14 cellular contexts compared by ENCODE assay signal in genomic region chr17:39167492-39167891, GRCh38. TPM values are rescaled to one million over a fixed set of nuclear protein-coding genes. Genes with fewer than 3 reads are reported as not detected.
DNase-seq lines count a peak whose midpoint lies in the region; ATAC-seq lines count a peak whose summit lies in the region.
"Had no signal": no experiment of that assay in that cellular context is flagged by ENCODE, and none has a peak within 500 bp of the region (broad histone marks: within the 10 kb centered on the region; RNA-seq: fewer than 3 reads in every experiment).

No MANE protein-coding gene starts in this region.

- H3K36me3 ChIP-seq in KOPT-K1 (ENCODE audit: insufficient read depth, low read length) = no peaks in the 10 kb centered on the region
- H3K36me3 ChIP-seq: neural progenitor cell had no signal

- no peaks in the 10 kb centered on the region for H3K9me3 Mint-ChIP-seq in activated CD4-positive, alpha-beta memory T cell treated with anti-CD3 and anti-CD28 coated beads, Interleukin-2, amount 10 ng/mL, durations not matched to agents 7 days and 5 days

- H3K9me3 ChIP-seq in KOPT-K1 (ENCODE audit: insufficient read depth, low read length, poor library complexity, severe bottlenecking) = no peaks in the 10 kb centered on the region

- CTCF ChIA-PET in activated CD4-positive, alpha-beta memory T cell treated with anti-CD3 and anti-CD28 coated beads, Interleukin-2, amount 10 ng/mL, durations not matched to agents 7 days and 5 days (lab: Charles Lee) = interaction anchor here (0.6 to 5.5 kb wide), 8 partner anchors 8 to 1675 kb away, joined by 3 to 92 read pairs (median 4); no protein-coding TSS in a partner anchor

- peaks cover 35% of the 10 kb centered on the region for H3K4me1 Mint-ChIP-seq in activated CD4-positive, alpha-beta memory T cell treated with anti-CD3 and anti-CD28 coated beads, Interleukin-2, amount 10 ng/mL, durations not matched to agents 7 days and 5 days

- DNase-seq in D341Med (ENCODE audit: low spot score) (peak; percentile 88), SKM-1 (lab: John Stamatoyannopoulos, UW; ENCODE audit: unreplicated experiment) (peak; percentile 72), hippocampal formation (lab: John Stamatoyannopoulos, UW) (peak; percentile 35 to 42), iPS-NIHi11 (ENCODE audit: low spot score) (no peak), NCI-H1417 treated with DMSO at 0.1 percent for 48 hours (lab: John Stamatoyannopoulos, UW) (no peak)
- DNase-seq in activated CD4-positive, alpha-beta memory T cell treated with anti-CD3 and anti-CD28 coated beads, Interleukin-2, amount 10 ng/mL, durations not matched to agents 7 days and 5 days = no peak
- DNase-seq: activated effector memory CD4-positive, alpha-beta T cell treated with Interleukin-2 at 50 U/mL for 16 hours; CD4-positive, CD25-positive, alpha-beta regulatory T cell; small intestine had no signal

- POLR2A ChIA-PET in activated CD4-positive, alpha-beta memory T cell treated with anti-CD3 and anti-CD28 coated beads, Interleukin-2, amount 10 ng/mL, durations not matched to agents 7 days and 5 days (lab: Charles Lee) = interaction anchor here (1.0 to 3.5 kb wide), 2 partner anchors 9 to 13 kb away, joined by 4 to 17 read pairs; no protein-coding TSS in a partner anchor

- no peak for ATAC-seq in GM18867 (IDR thresholded peaks at IDR 0.05; ENCODE audit: unreplicated experiment)
- ATAC-seq: WTC11 had no signal

- H3K36me3 Mint-ChIP-seq in activated CD4-positive, alpha-beta memory T cell treated with anti-CD3 and anti-CD28 coated beads, Interleukin-2, amount 10 ng/mL, durations not matched to agents 7 days and 5 days (ENCODE audit: low read depth) = peaks cover 3% of the 10 kb centered on the region
- H3K36me3 Mint-ChIP-seq: CD4-positive, CD25-positive, alpha-beta regulatory T cell; neural progenitor cell had no signal

- H3K4me3 Mint-ChIP-seq in activated CD4-positive, alpha-beta memory T cell treated with anti-CD3 and anti-CD28 coated beads, Interleukin-2, amount 10 ng/mL, durations not matched to agents 7 days and 5 days = no peak overlapping the region

- H3K27ac ChIP-seq in KOPT-K1 (ENCODE audit: low read depth, low read length, poor library complexity, severe bottlenecking) = peak overlapping the region; percentile 71
- H3K27ac ChIP-seq: neural progenitor cell had no signal

- peaks cover 33% of the 10 kb centered on the region for H3K27me3 Mint-ChIP-seq in activated CD4-positive, alpha-beta memory T cell treated with anti-CD3 and anti-CD28 coated beads, Interleukin-2, amount 10 ng/mL, durations not matched to agents 7 days and 5 days

- H3K27ac Mint-ChIP-seq in activated CD4-positive, alpha-beta memory T cell treated with anti-CD3 and anti-CD28 coated beads, Interleukin-2, amount 10 ng/mL, durations not matched to agents 7 days and 5 days = no peak overlapping the region
- H3K27ac Mint-ChIP-seq: CD4-positive, CD25-positive, alpha-beta regulatory T cell; neural progenitor cell; WTC11 had no signal

RNA-seq across cellular contexts. Expression of gene ARL5C, which starts 1.5 kb away (rescaled TPM):
- total RNA-seq in activated CD4-positive, alpha-beta memory T cell treated with anti-CD3 and anti-CD28 coated beads, Interleukin-2, amount 10 ng/mL, durations not matched to agents 7 days and 5 days = under 1 TPM in 1 of 2 experiments, not detected in 1; 0.15 TPM
- total RNA-seq: CD4-positive, CD25-positive, alpha-beta regulatory T cell; epithelial cell of proximal tubule; WTC11 had no signal

RNA-seq across cellular contexts. Expression of gene PLXDC1, which starts 16.1 kb away (rescaled TPM):
- 1 to 10 TPM; 7.2 to 7.3 TPM for total RNA-seq in activated CD4-positive, alpha-beta memory T cell treated with anti-CD3 and anti-CD28 coated beads, Interleukin-2, amount 10 ng/mL, durations not matched to agents 7 days and 5 days
- total RNA-seq: epithelial cell of proximal tubule had no signal

RNA-seq across cellular contexts. Expression of gene CACNB1, which starts 30.0 kb away (rescaled TPM):
- 10 to 100 TPM; 19.5 to 24.0 TPM for total RNA-seq in activated CD4-positive, alpha-beta memory T cell treated with anti-CD3 and anti-CD28 coated beads, Interleukin-2, amount 10 ng/mL, durations not matched to agents 7 days and 5 days

RNA-seq across cellular contexts. Expression of gene RPL19, which starts 32.6 kb away (rescaled TPM):
- total RNA-seq in activated CD4-positive, alpha-beta memory T cell treated with anti-CD3 and anti-CD28 coated beads, Interleukin-2, amount 10 ng/mL, durations not matched to agents 7 days and 5 days = 1,000 to 10,000 TPM; 1,724 to 1,761 TPM

RNA-seq across cellular contexts. Expression of gene STAC2, which starts 58.3 kb away (rescaled TPM):
- not detected for total RNA-seq in activated CD4-positive, alpha-beta memory T cell treated with anti-CD3 and anti-CD28 coated beads, Interleukin-2, amount 10 ng/mL, durations not matched to agents 7 days and 5 days
- total RNA-seq: CD4-positive, CD25-positive, alpha-beta regulatory T cell; epithelial cell of proximal tubule had no signal

Comparison
In these comparisons a context has a peak if more than half of its experiments do, and no peak if none do; other contexts are left out.
1. DNase-seq: peak in D341Med (single experiment), SKM-1 (single experiment) and hippocampal formation (2 of 2); none in iPS-NIHi11 (single experiment), activated CD4-positive, alpha-beta memory T cell treated with anti-CD3 and anti-CD28 coated beads, Interleukin-2, amount 10 ng/mL, durations not matched to agents 7 days and 5 days (single experiment) and NCI-H1417 treated with DMSO at 0.1 percent for 48 hours (single experiment).